Comparison of ENCODE assay signal across 8 cellular contexts in the genomic region with DNA sequence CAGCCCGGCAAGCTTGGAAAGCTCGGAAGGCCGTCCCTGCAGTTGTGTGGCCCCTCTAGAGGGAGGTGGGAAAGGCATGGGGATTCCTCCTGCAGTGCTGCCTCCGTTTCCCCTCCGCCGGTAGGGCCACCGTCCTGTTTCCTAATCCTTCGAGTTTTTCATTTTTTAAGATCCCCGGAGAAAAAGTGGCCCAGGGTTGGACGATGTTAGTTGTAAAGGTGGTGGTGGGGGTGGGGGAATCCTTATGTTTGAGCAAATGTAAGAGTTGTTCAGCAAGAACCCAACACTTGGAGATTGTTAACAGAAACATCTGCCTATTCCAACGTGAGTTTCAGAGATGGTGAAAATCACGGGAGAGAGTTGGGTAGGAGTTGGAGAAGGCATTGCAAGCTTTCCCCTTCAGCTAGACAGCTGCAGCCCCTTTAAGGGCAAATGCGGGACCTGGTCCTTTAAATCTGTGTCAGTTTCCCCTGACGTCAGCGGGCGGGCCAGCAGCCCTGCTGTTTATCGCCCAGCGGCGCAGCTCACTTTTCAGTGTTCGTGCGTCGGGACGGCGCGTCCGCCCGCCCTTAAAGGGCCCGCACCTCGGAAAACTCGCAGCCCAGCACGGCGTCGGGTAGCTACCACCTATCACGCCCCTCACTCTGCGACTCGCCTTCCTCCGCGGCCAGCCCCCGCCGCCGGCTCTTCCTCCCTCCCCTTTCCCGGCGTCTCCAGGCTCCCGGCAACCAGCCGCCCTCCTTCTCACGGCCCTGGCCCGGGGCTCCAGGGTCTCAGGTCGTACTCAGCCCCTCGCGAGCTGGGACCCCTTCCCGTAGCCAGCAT.
DNase-seq lines count a peak whose midpoint lies in the region; ATAC-seq lines count a peak whose summit lies in the region.

Gene SIDT2 (plus strand): TSS at position 534 of the 825 bp plus-strand sequence. CDS start 521 bp downstream, outside the sequence.

- DNase-seq in Ammon's horn (ENCODE audit: low spot score) (peak; percentile 98), GM19238 (ENCODE audit: insufficient read length, low spot score) (peak; percentile 91), NCI-H524 treated with DMSO at 0.1 percent for 48 hours (lab: John Stamatoyannopoulos, UW) (peak; percentile 61), kidney glomerular epithelial cell (lab: John Stamatoyannopoulos, UW) (peak; percentile 70)
- peak; percentile 84 to 85 for DNase-seq in activated CD4-positive, alpha-beta T cell treated with anti-CD3 and anti-CD28 coated beads for 4 hours
- peak; percentile 55 to 68 for DNase-seq in stimulated activated CD4-positive, alpha-beta T cell treated with anti-CD3 and anti-CD28 coated beads, Interleukin-1b, Interleukin-23, amount 100 ng/mL, for 1 hour (ENCODE audit: low read depth in 2 of 2)

- peak within 1 kb of the TSS; percentile 83 for H3K27ac ChIP-seq in cingulate gyrus (ENCODE audit: low read depth, low read length)

- ATAC-seq in HG03457 (IDR thresholded peaks at IDR 0.05; ENCODE audit: unreplicated experiment) = peak; percentile 71

Comparison
In these comparisons a context has a peak if more than half of its experiments do, and no peak if none do; other contexts are left out.
1. Peak in every context shown above with its lines: DNase-seq, ATAC-seq and H3K27ac ChIP-seq.